In genomic region chr18:48446582-48447225, GRCh38 we compare ENCODE assay signal across 8 cellular contexts. TPM values are rescaled to one million over a fixed set of nuclear protein-coding genes. Genes with fewer than 3 reads are reported as not detected.
DNase-seq lines count a peak whose midpoint lies in the region; ATAC-seq lines count a peak whose summit lies in the region.

No MANE protein-coding gene starts in this region.

- peak; percentile 57 for ATAC-seq in HG03159 (IDR thresholded peaks at IDR 0.05; ENCODE audit: unreplicated experiment)
- peak; percentile 95 for ATAC-seq in left colon
- no peak for ATAC-seq in GM18870 (IDR thresholded peaks at IDR 0.05; ENCODE audit: unreplicated experiment)

- DNase-seq in EL = peak; percentile 69
- peak; percentile 72 for DNase-seq in NCI-H510A (lab: John Stamatoyannopoulos, UW)
- peak; percentile 52 for DNase-seq in activated CD4-positive, alpha-beta T cell treated with anti-CD3 and anti-CD28 coated beads for 1 hour
- peak; percentile 76 for DNase-seq in cerebellar cortex (ENCODE audit: low spot score)
- peak; percentile 74 to 89 for DNase-seq in left colon
- DNase-seq in stimulated activated CD4-positive, alpha-beta T cell treated with anti-CD3 and anti-CD28 coated beads, Interleukin-2, amount 100 ng/mL, for 48 hours = peak; percentile 63 to 65

- intact Hi-C loops in left colon (cut with DNase I, micrococcal nuclease) = loop anchor here in 1 of 2 donors (5.0 kb wide), 1 partner anchor 414 kb away; no protein-coding TSS in a partner anchor

RNA-seq across cellular contexts. Expression of gene ZBTB7C, which starts 37.5 kb away (rescaled TPM):
- 10 to 100 TPM; 52.1 to 53.4 TPM for total RNA-seq in left colon
